In the genomic region with DNA sequence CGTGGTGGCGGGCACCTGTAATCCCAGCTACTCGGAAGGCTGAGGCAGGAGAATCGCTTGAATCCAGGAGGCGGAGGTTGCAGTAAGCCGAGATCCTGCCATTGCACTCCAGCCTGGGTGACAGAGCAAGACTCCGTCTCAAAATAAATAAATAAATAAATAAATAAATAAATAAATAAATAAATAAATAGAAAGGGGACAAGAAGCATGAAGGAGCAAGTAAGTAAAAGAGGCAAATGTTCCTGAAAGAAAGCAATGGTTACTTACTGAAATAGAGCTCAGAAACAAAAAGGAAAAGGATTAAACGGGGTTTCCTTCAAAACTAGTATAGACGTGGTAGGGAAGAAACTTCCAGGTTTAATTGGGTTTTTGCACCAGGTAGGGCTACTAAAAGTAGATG, we compare ENCODE assay signal across 1 cellular context. TPM values are rescaled to one million over a fixed set of nuclear protein-coding genes. Genes with fewer than 3 reads are reported as not detected.
"Had no signal": no experiment of that assay in that cellular context is flagged by ENCODE, and none has a peak within 500 bp of the region (broad histone marks: within the 10 kb centered on the region; RNA-seq: fewer than 3 reads in every experiment).

No MANE protein-coding gene starts in this region.

RNA-seq across cellular contexts. Expression of a gene that starts 47.6 kb away (rescaled TPM):
- polyA plus RNA-seq: GM23338 had no signal
